ENCODE assay signal across 4 cellular contexts in genomic region chr6:36939005-36939404, GRCh38. TPM values are rescaled to one million over a fixed set of nuclear protein-coding genes. Genes with fewer than 3 reads are reported as not detected.
"Had no signal": no experiment of that assay in that cellular context is flagged by ENCODE, and none has a peak within 500 bp of the region (broad histone marks: within the 10 kb centered on the region; RNA-seq: fewer than 3 reads in every experiment).

No MANE protein-coding gene starts in this region.

RNA-seq across cellular contexts. Expression of gene PI16, which starts 15.5 kb away (rescaled TPM):
- total RNA-seq: HT-29, M059J, RPMI7951, SJSA1 had no signal
